In genomic region chr4:182179105-182179504, GRCh38 we compare ENCODE assay signal across 14 cellular contexts.
DNase-seq lines count a peak whose midpoint lies in the region; ATAC-seq and TF ChIP-seq lines count a peak whose summit lies in the region.
"Had no signal": no experiment of that assay in that cellular context is flagged by ENCODE, and none has a peak within 500 bp of the region (broad histone marks: within the 10 kb centered on the region; RNA-seq: fewer than 3 reads in every experiment).

No MANE protein-coding gene starts in this region.

- intact Hi-C loops in A673 (cut with micrococcal nuclease; ENCODE audit: unreplicated experiment) = no loop called here
- intact Hi-C loops in tibial artery (cut with DNase I; ENCODE audit: low total_unique reads) = no loop called here

- no peaks in the 10 kb centered on the region for H3K27me3 Mint-ChIP-seq in T-helper 2 cell treated with Interferon-gamma antibody and Interleukin-4, amounts not matched to agents 5 μg/mL and 100 μg/mL, for 36 hours (ENCODE audit: low read depth)
- no peaks in the 10 kb centered on the region for H3K27me3 Mint-ChIP-seq in activated CD4-positive, alpha-beta T cell treated with anti-CD3 and anti-CD28 coated beads, Interleukin-2, amount 10 ng/mL, durations not matched to agents 7 days and 5 days
- peaks cover 4% of the 10 kb centered on the region for H3K27me3 Mint-ChIP-seq in activated T-helper 17 cell treated with anti-CD3 and anti-CD28 coated beads, Interleukin-2, amount 50 U/mL, for 72 hours

- no peak for ATAC-seq in activated T-helper 17 cell treated with anti-CD3 and anti-CD28 coated beads, Interleukin-2, amount 50 U/mL, for 72 hours (replicated peaks)
- ATAC-seq: heart left ventricle; stimulated activated naive CD8-positive, alpha-beta T cell treated with anti-CD3 and anti-CD28 coated beads, Interleukin-15, Interleukin-2, amounts not matched to agents 100 U/mL and 50 U/mL, for 24 hours had no signal

- H3K4me1 ChIP-seq in A673 (ENCODE audit: insufficient read depth, low read length, poor library complexity, severe bottlenecking) (peaks cover 35% of the 10 kb centered on the region), tibial artery (no peaks in the 10 kb centered on the region)
- H3K4me1 ChIP-seq: heart left ventricle had no signal

- H3K4me3 Mint-ChIP-seq in T-helper 2 cell treated with Interferon-gamma antibody and Interleukin-4, amounts not matched to agents 5 μg/mL and 100 μg/mL, for 36 hours = no peak overlapping the region
- no peak overlapping the region for H3K4me3 Mint-ChIP-seq in activated CD4-positive, alpha-beta T cell treated with anti-CD3 and anti-CD28 coated beads, Interleukin-2, amount 10 ng/mL, durations not matched to agents 7 days and 5 days
- H3K4me3 Mint-ChIP-seq in activated T-helper 17 cell treated with anti-CD3 and anti-CD28 coated beads, Interleukin-2, amount 50 U/mL, for 72 hours = no peak overlapping the region

- no peaks in the 10 kb centered on the region for H3K36me3 Mint-ChIP-seq in T-helper 2 cell treated with Interferon-gamma antibody and Interleukin-4, amounts not matched to agents 5 μg/mL and 100 μg/mL, for 36 hours (ENCODE audit: low read depth)
- H3K36me3 Mint-ChIP-seq in activated CD4-positive, alpha-beta T cell treated with anti-CD3 and anti-CD28 coated beads, Interleukin-2, amount 10 ng/mL, durations not matched to agents 7 days and 5 days (ENCODE audit: low read depth) = no peaks in the 10 kb centered on the region
- H3K36me3 Mint-ChIP-seq in activated T-helper 17 cell treated with anti-CD3 and anti-CD28 coated beads, Interleukin-2, amount 50 U/mL, for 72 hours (ENCODE audit: low read depth) = no peaks in the 10 kb centered on the region

- DNase-seq in A673 (ENCODE audit: low spot score) (peak; percentile 82), HCEC 1CT (peak; percentile 58), RWPE1 (ENCODE audit: low spot score) (peak; percentile 18), fibroblast of villous mesenchyme (ENCODE audit: low read depth) (peak; percentile 43), tibial artery (no peak)
- no peak for DNase-seq in T-helper 2 cell treated with Interferon-gamma antibody and Interleukin-4, amounts not matched to agents 5 μg/mL and 100 μg/mL, for 36 hours (ENCODE audit: low spot score)
- no peak for DNase-seq in activated CD4-positive, alpha-beta T cell treated with anti-CD3 and anti-CD28 coated beads, Interleukin-2, amount 10 ng/mL, durations not matched to agents 7 days and 5 days
- DNase-seq: aorta; C1 segment of cervical spinal cord; heart left ventricle; stimulated activated CD4-positive, alpha-beta T cell treated with anti-CD3 and anti-CD28 coated beads, Interleukin-15, amount 100 ng/mL, for 24 hours; stimulated activated naive CD8-positive, alpha-beta T cell treated with anti-CD3 and anti-CD28 coated beads, Interleukin-15, Interleukin-2, amounts not matched to agents 100 U/mL and 50 U/mL, for 24 hours; T-helper 1 cell had no signal

- H3K27ac ChIP-seq in A673 (ENCODE audit: low read depth, low read length, poor library complexity, severe bottlenecking) (no peak overlapping the region), RWPE1 (no peak overlapping the region), tibial artery (no peak overlapping the region)
- H3K27ac ChIP-seq: heart left ventricle had no signal

- H3K36me3 ChIP-seq in A673 (ENCODE audit: insufficient read depth, low read length, poor library complexity, severe bottlenecking) = no peaks in the 10 kb centered on the region
- H3K36me3 ChIP-seq in tibial artery = no peaks in the 10 kb centered on the region
- H3K36me3 ChIP-seq: heart left ventricle had no signal

- H3K9me3 ChIP-seq in A673 (ENCODE audit: low read depth, low read length, poor library complexity, severe bottlenecking) (no peaks in the 10 kb centered on the region), tibial artery (no peaks in the 10 kb centered on the region)
- H3K9me3 ChIP-seq: heart left ventricle had no signal

- no peaks in the 10 kb centered on the region for H3K9me3 Mint-ChIP-seq in T-helper 2 cell treated with Interferon-gamma antibody and Interleukin-4, amounts not matched to agents 5 μg/mL and 100 μg/mL, for 36 hours
- H3K9me3 Mint-ChIP-seq in activated CD4-positive, alpha-beta T cell treated with anti-CD3 and anti-CD28 coated beads, Interleukin-2, amount 10 ng/mL, durations not matched to agents 7 days and 5 days = no peaks in the 10 kb centered on the region
- H3K9me3 Mint-ChIP-seq in activated T-helper 17 cell treated with anti-CD3 and anti-CD28 coated beads, Interleukin-2, amount 50 U/mL, for 72 hours = no peaks in the 10 kb centered on the region

- POLR2A ChIA-PET in A673 (lab: Charles Lee; ENCODE audit: low non-redundant PET) (no interaction called here), RWPE1 (lab: Yijun Ruan, JAX; ENCODE audit: low non-redundant PET) (no interaction called here)
- POLR2A ChIA-PET in activated CD4-positive, alpha-beta T cell treated with anti-CD3 and anti-CD28 coated beads, Interleukin-2, amount 10 ng/mL, durations not matched to agents 7 days and 5 days (lab: Charles Lee) = no interaction called here

- no peak overlapping the region for H3K27ac Mint-ChIP-seq in T-helper 2 cell treated with Interferon-gamma antibody and Interleukin-4, amounts not matched to agents 5 μg/mL and 100 μg/mL, for 36 hours
- no peak overlapping the region for H3K27ac Mint-ChIP-seq in activated CD4-positive, alpha-beta T cell treated with anti-CD3 and anti-CD28 coated beads, Interleukin-2, amount 10 ng/mL, durations not matched to agents 7 days and 5 days
- no peak overlapping the region for H3K27ac Mint-ChIP-seq in activated T-helper 17 cell treated with anti-CD3 and anti-CD28 coated beads, Interleukin-2, amount 50 U/mL, for 72 hours

- H3K4me1 Mint-ChIP-seq in T-helper 2 cell treated with Interferon-gamma antibody and Interleukin-4, amounts not matched to agents 5 μg/mL and 100 μg/mL, for 36 hours (ENCODE audit: low read depth) = no peaks in the 10 kb centered on the region
- no peaks in the 10 kb centered on the region for H3K4me1 Mint-ChIP-seq in activated CD4-positive, alpha-beta T cell treated with anti-CD3 and anti-CD28 coated beads, Interleukin-2, amount 10 ng/mL, durations not matched to agents 7 days and 5 days
- H3K4me1 Mint-ChIP-seq in activated T-helper 17 cell treated with anti-CD3 and anti-CD28 coated beads, Interleukin-2, amount 50 U/mL, for 72 hours = no peaks in the 10 kb centered on the region

- TF ChIP-seq CTCF in A673 (conservative IDR thresholded peaks at IDR 0.05; ENCODE audit: low read depth, low read length) (no peak), RWPE1 (conservative IDR thresholded peaks at IDR 0.05; ENCODE audit: low read depth) (no peak), fibroblast of villous mesenchyme (IDR thresholded peaks at IDR 0.05; ENCODE audit: insufficient read depth, low read depth, low read length) (no peak), tibial artery (IDR thresholded peaks at IDR 0.05) (no peak)

- no peaks in the 10 kb centered on the region for H3K27me3 ChIP-seq in A673 (replicated peaks; ENCODE audit: insufficient read depth, low read depth, low read length, poor library complexity)
- H3K27me3 ChIP-seq in tibial artery = peaks cover 0 to 4% of the 10 kb centered on the region in 2 donors
- H3K27me3 ChIP-seq: heart left ventricle had no signal

- CTCF ChIA-PET in A673 (lab: Charles Lee) (no interaction called here), RWPE1 (lab: Yijun Ruan, JAX) (interaction anchor here (1.0 kb wide), 1 partner anchor 9 kb away, joined by 3 read pairs; no protein-coding TSS in a partner anchor)
- CTCF ChIA-PET in activated CD4-positive, alpha-beta T cell treated with anti-CD3 and anti-CD28 coated beads, Interleukin-2, amount 10 ng/mL, durations not matched to agents 7 days and 5 days (lab: Charles Lee) = no interaction called here

- no TSS peak for BruUV-seq in A673 (replicated peaks; lab: Mats Ljungman, UMichigan)

- no peak overlapping the region for H3K4me3 ChIP-seq in A673 (ENCODE audit: low read depth, low read length, poor library complexity, severe bottlenecking)
- H3K4me3 ChIP-seq in fibroblast of villous mesenchyme (ENCODE audit: low read depth, low read length) = no peak overlapping the region
- no peak overlapping the region for H3K4me3 ChIP-seq in tibial artery
- H3K4me3 ChIP-seq: heart left ventricle had no signal

Comparison
In these comparisons a context has a peak if more than half of its experiments do, and no peak if none do; other contexts are left out.
1. DNase-seq: peak in A673 (single experiment), HCEC 1CT (single experiment), RWPE1 (single experiment) and fibroblast of villous mesenchyme (single experiment); none in T-helper 2 cell treated with Interferon-gamma antibody and Interleukin-4, amounts not matched to agents 5 μg/mL and 100 μg/mL, for 36 hours (single experiment), activated CD4-positive, alpha-beta T cell treated with anti-CD3 and anti-CD28 coated beads, Interleukin-2, amount 10 ng/mL, durations not matched to agents 7 days and 5 days (single experiment) and tibial artery (0 of 2).